13 cellular contexts compared by ENCODE assay signal in genomic region chr3:52779411-52780297, GRCh38. TPM values are rescaled to one million over a fixed set of nuclear protein-coding genes. Genes with fewer than 3 reads are reported as not detected.
A peak's percentile ranks its signal among the peaks of the same experiment; 100 is the strongest.
DNase-seq lines count a peak whose midpoint lies in the region; ATAC-seq and TF ChIP-seq lines count a peak whose summit lies in the region.
"Had no signal": no experiment of that assay in that cellular context is flagged by ENCODE, and none has a peak within 500 bp of the region (broad histone marks: within the 10 kb centered on the region; RNA-seq: fewer than 3 reads in every experiment).

No MANE protein-coding gene starts in this region.

- CTCF ChIA-PET in activated CD8-positive, alpha-beta memory T cell treated with anti-CD3 and anti-CD28 coated beads, Interleukin-2, amount 10 ng/mL, durations not matched to agents 7 days and 5 days (lab: Charles Lee): interaction anchor here (0.7 kb wide), 1 partner anchor 41 kb away, joined by 3 read pairs; no protein-coding TSS in a partner anchor

- H3K36me3 ChIP-seq in transverse colon: no peaks in the 10 kb centered on the region
- H3K36me3 ChIP-seq: adrenal gland, MG63 had no signal

- peaks cover 65% of the 10 kb centered on the region for H3K4me1 Mint-ChIP-seq in CD14-positive monocyte
- H3K4me1 Mint-ChIP-seq in activated CD8-positive, alpha-beta memory T cell treated with anti-CD3 and anti-CD28 coated beads, Interleukin-2, amount 10 ng/mL, durations not matched to agents 7 days and 5 days: peaks cover 6% of the 10 kb centered on the region
- H3K4me1 Mint-ChIP-seq: T-cell had no signal

- peaks cover 0 to 2% (median 0%) of the 10 kb centered on the region in 4 donors for H3K4me1 ChIP-seq in transverse colon
- H3K4me1 ChIP-seq: adrenal gland had no signal

- no peaks in the 10 kb centered on the region for H3K27me3 ChIP-seq in transverse colon
- H3K27me3 ChIP-seq: adrenal gland, MG63 had no signal

- H3K27me3 Mint-ChIP-seq in CD14-positive monocyte (ENCODE audit: low read depth in 3 of 3): peaks cover 4 to 7% (median 6%) of the 10 kb centered on the region in 3 donors
- H3K27me3 Mint-ChIP-seq in activated CD8-positive, alpha-beta memory T cell treated with anti-CD3 and anti-CD28 coated beads, Interleukin-2, amount 10 ng/mL, durations not matched to agents 7 days and 5 days: peaks cover 14% of the 10 kb centered on the region

- peaks cover 2 to 7% of the 10 kb centered on the region in 2 donors for H3K36me3 Mint-ChIP-seq in CD14-positive monocyte
- no peaks in the 10 kb centered on the region for H3K36me3 Mint-ChIP-seq in activated CD8-positive, alpha-beta memory T cell treated with anti-CD3 and anti-CD28 coated beads, Interleukin-2, amount 10 ng/mL, durations not matched to agents 7 days and 5 days
- H3K36me3 Mint-ChIP-seq: T-cell had no signal

- no peak for TF ChIP-seq POLR2A in transverse colon (IDR thresholded peaks at IDR 0.05)

- H3K9me3 ChIP-seq in transverse colon: no peaks in the 10 kb centered on the region
- H3K9me3 ChIP-seq: adrenal gland, MG63 had no signal

- DNase-seq in CD14-positive monocyte (ENCODE audit: low spot score) (peak; percentile 88), GM19238 (ENCODE audit: insufficient read length, low spot score) (peak; percentile 48), NCI-H1417 (lab: John Stamatoyannopoulos, UW) (no peak), transverse colon (no peak), NCI-H510A (lab: John Stamatoyannopoulos, UW) (no peak)
- DNase-seq in activated CD8-positive, alpha-beta memory T cell treated with anti-CD3 and anti-CD28 coated beads, Interleukin-2, amount 10 ng/mL, durations not matched to agents 7 days and 5 days: peak; percentile 33
- DNase-seq: GM23248, mesendoderm, MG63 had no signal

- WGBS in transverse colon (ENCODE audit: low coverage in 1 of 2), 2 donors: 82% methylated on average over 14 of the region's 14 CpGs; no CpG with 5 or more reads in 1 of the 2 donors

- peak overlapping the region; percentile 95 to 99 (median 97) for H3K27ac Mint-ChIP-seq in CD14-positive monocyte
- no peak overlapping the region for H3K27ac Mint-ChIP-seq in activated CD8-positive, alpha-beta memory T cell treated with anti-CD3 and anti-CD28 coated beads, Interleukin-2, amount 10 ng/mL, durations not matched to agents 7 days and 5 days
- H3K27ac Mint-ChIP-seq: T-cell had no signal

- H3K4me3 Mint-ChIP-seq in CD14-positive monocyte: peak overlapping the region in 1 of 2 donors; percentile 5
- no peak overlapping the region for H3K4me3 Mint-ChIP-seq in activated CD8-positive, alpha-beta memory T cell treated with anti-CD3 and anti-CD28 coated beads, Interleukin-2, amount 10 ng/mL, durations not matched to agents 7 days and 5 days
- H3K4me3 Mint-ChIP-seq: T-cell had no signal

- H3K9me3 Mint-ChIP-seq in CD14-positive monocyte: peaks cover 0 to 3% (median 0%) of the 10 kb centered on the region in 7 donors
- no peaks in the 10 kb centered on the region for H3K9me3 Mint-ChIP-seq in activated CD8-positive, alpha-beta memory T cell treated with anti-CD3 and anti-CD28 coated beads, Interleukin-2, amount 10 ng/mL, durations not matched to agents 7 days and 5 days (ENCODE audit: low read depth)
- H3K9me3 Mint-ChIP-seq: T-cell had no signal

- TF ChIP-seq EP300 in transverse colon (IDR thresholded peaks at IDR 0.05; ENCODE audit: low read depth): no peak

- ATAC-seq in HG03342 (IDR thresholded peaks at IDR 0.05; ENCODE audit: unreplicated experiment) (peak; percentile 79), HG03280 (IDR thresholded peaks at IDR 0.05; ENCODE audit: unreplicated experiment) (no peak)
- no peak for ATAC-seq in activated CD8-positive, alpha-beta memory T cell treated with anti-CD3 and anti-CD28 coated beads, Interleukin-2, amount 10 ng/mL, durations not matched to agents 7 days and 5 days
- ATAC-seq: T-cell had no signal

- no peak for TF ChIP-seq CTCF in CD14-positive monocyte (IDR thresholded peaks at IDR 0.05)
- TF ChIP-seq CTCF in transverse colon (IDR thresholded peaks at IDR 0.05): no peak

- in situ Hi-C loops in transverse colon (cut with MboI; ENCODE audit: low pct_ligation_motif_present in 1 of 4, low pct_unique_long_range_greater_than_20kb in 1 of 4, low sequenced_read_pairs in 3 of 4): no loop called here

- no peak overlapping the region for H3K27ac ChIP-seq in transverse colon
- H3K27ac ChIP-seq: adrenal gland, GM23248 had no signal

- intact Hi-C loops in CD14-positive monocyte (cut with micrococcal nuclease): loop anchor here in 1 of 2 donors (5.0 kb wide), 1 partner anchor 32 kb away; no protein-coding TSS in a partner anchor
- intact Hi-C loops in transverse colon (cut with DNase I; ENCODE audit: low total_unique reads): no loop called here

- no peak overlapping the region for H3K4me3 ChIP-seq in transverse colon
- H3K4me3 ChIP-seq: adrenal gland, GM23248, MG63 had no signal

RNA-seq across cellular contexts. Expression of gene ITIH1, which starts 2.3 kb away (rescaled TPM):
- 1 to 10 TPM in 1 of 2 donors, under 1 TPM in 1; 0.75 to 1.3 TPM for polyA plus RNA-seq in CD14-positive monocyte
- total RNA-seq in activated CD8-positive, alpha-beta memory T cell treated with anti-CD3 and anti-CD28 coated beads, Interleukin-2, amount 10 ng/mL, durations not matched to agents 7 days and 5 days: not detected
- total RNA-seq in transverse colon: not detected
- total RNA-seq: GM23248 had no signal
- polyA plus RNA-seq: GM23248 had no signal

RNA-seq across cellular contexts. Expression of gene NEK4, which starts 8.9 kb away (rescaled TPM):
- polyA plus RNA-seq in CD14-positive monocyte: 10 to 100 TPM; 13.7 to 17.4 TPM
- total RNA-seq in activated CD8-positive, alpha-beta memory T cell treated with anti-CD3 and anti-CD28 coated beads, Interleukin-2, amount 10 ng/mL, durations not matched to agents 7 days and 5 days: 10 to 100 TPM; 26.7 to 27.9 TPM
- total RNA-seq in transverse colon: 10 to 100 TPM; 14.6 to 35.0 (median 22.1) TPM

RNA-seq across cellular contexts. Expression of gene ITIH3, which starts 14.9 kb away (rescaled TPM):
- not detected for polyA plus RNA-seq in CD14-positive monocyte
- total RNA-seq in activated CD8-positive, alpha-beta memory T cell treated with anti-CD3 and anti-CD28 coated beads, Interleukin-2, amount 10 ng/mL, durations not matched to agents 7 days and 5 days: not detected
- total RNA-seq in transverse colon: 1 to 10 TPM in 1 of 4 donors, under 1 TPM in 1, not detected in 2; 0.27 to 1.6 TPM
- total RNA-seq: GM23248 had no signal
- polyA plus RNA-seq: GM23248 had no signal

RNA-seq across cellular contexts. Expression of gene ITIH4, which starts 50.8 kb away (rescaled TPM):
- under 1 TPM in 1 of 2 donors, not detected in 1; 0.59 TPM for polyA plus RNA-seq in CD14-positive monocyte
- total RNA-seq in activated CD8-positive, alpha-beta memory T cell treated with anti-CD3 and anti-CD28 coated beads, Interleukin-2, amount 10 ng/mL, durations not matched to agents 7 days and 5 days: 10 to 100 TPM; 18.0 to 24.9 TPM
- 1 to 10 TPM in 3 of 4 donors, under 1 TPM in 1; 0.60 to 9.5 (median 4.9) TPM for total RNA-seq in transverse colon
- polyA plus RNA-seq: GM23248 had no signal

RNA-seq across cellular contexts. Expression of gene MUSTN1, which starts 55.2 kb away (rescaled TPM):
- polyA plus RNA-seq in CD14-positive monocyte: under 1 TPM in 1 of 2 donors, not detected in 1; 0.29 TPM
- total RNA-seq in activated CD8-positive, alpha-beta memory T cell treated with anti-CD3 and anti-CD28 coated beads, Interleukin-2, amount 10 ng/mL, durations not matched to agents 7 days and 5 days: 1 to 10 TPM in 1 of 2 experiments, under 1 TPM in 1; 0.40 to 3.0 TPM
- 10 to 100 TPM in 2 of 4 donors, 1 to 10 TPM in 2; 3.0 to 26.5 (median 11.8) TPM for total RNA-seq in transverse colon
- total RNA-seq: GM23248 had no signal
- polyA plus RNA-seq: GM23248 had no signal

Comparison
In these comparisons a context has a peak if more than half of its experiments do, and no peak if none do; other contexts are left out.
1. DNase-seq: peak in CD14-positive monocyte (single experiment), GM19238 (single experiment) and activated CD8-positive, alpha-beta memory T cell treated with anti-CD3 and anti-CD28 coated beads, Interleukin-2, amount 10 ng/mL, durations not matched to agents 7 days and 5 days (single experiment); none in NCI-H1417 (0 of 3), transverse colon (single experiment) and NCI-H510A (single experiment).